1 cellular context compared by ENCODE assay signal in genomic region chr5:154242964-154243376, GRCh38.
TF ChIP-seq lines count a peak whose summit lies in the region.

No MANE protein-coding gene starts in this region.

TF ChIP-seq in GM12878, 131 proteins besides CTCF, POLR2A, EP300 and RAD21 (continued from another document):
- TF ChIP-seq MEF2B (IDR thresholded peaks at IDR 0.05; ENCODE audit: partially characterized antibody, poor library complexity, severe bottlenecking), result peak; percentile 90
- TF ChIP-seq IRF5 (IDR thresholded peaks at IDR 0.05; ENCODE audit: borderline replicate concordance), result no peak
- TF ChIP-seq SIX5 (IDR thresholded peaks at IDR 0.05; ENCODE audit: low read depth, low read length, severe bottlenecking), result no peak
- TF ChIP-seq ZZZ3 (IDR thresholded peaks at IDR 0.05; ENCODE audit: control insufficient read depth, insufficient read length, low read depth), result no peak
- TF ChIP-seq IKZF2 (IDR thresholded peaks at IDR 0.05), result peak in 1 of 2 experiments; percentile 26; a peak in 1 of 4 replicates
- TF ChIP-seq BCL3 (IDR thresholded peaks at IDR 0.05; ENCODE audit: borderline replicate concordance, insufficient read depth, low read depth, low read length, poor library complexity, severe bottlenecking), result peak; percentile 73
- TF ChIP-seq ZNF24 (IDR thresholded peaks at IDR 0.05), result peak; percentile 74
- TF ChIP-seq MTA2 (IDR thresholded peaks at IDR 0.05; ENCODE audit: low read depth), result peak; percentile 35; the same call in 1 of the 2 replicates
- TF ChIP-seq HSF1 (IDR thresholded peaks at IDR 0.05; ENCODE audit: low read depth, low read length), result no peak
- TF ChIP-seq DPF2 (IDR thresholded peaks at IDR 0.05), result 0 out of 2 replicates have a peak, but pooled peaks have one; percentile 7
